2 cellular contexts compared by ENCODE assay signal in the genomic region with DNA sequence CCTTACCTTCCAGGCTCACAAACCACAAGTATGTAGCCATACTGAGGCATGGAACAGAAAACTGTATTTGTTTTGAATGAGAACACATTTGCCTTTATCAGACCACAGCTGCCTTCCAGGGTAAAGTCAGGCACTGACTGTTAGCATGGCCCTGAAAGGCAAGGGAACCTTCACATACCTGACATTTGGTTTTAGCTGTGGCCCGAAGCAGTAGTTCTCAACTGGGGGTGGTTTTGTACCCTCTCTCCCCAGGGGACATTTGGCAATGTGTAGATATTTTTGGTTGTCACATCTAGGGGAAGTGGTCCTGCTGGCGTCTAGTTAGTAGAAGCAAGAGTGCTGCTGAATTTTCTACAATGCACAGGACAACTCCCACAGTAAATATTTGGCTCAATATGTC.
TF ChIP-seq lines count a peak whose summit lies in the region.

No MANE protein-coding gene starts in this region.

TF ChIP-seq in GM12891, 5 proteins besides CTCF, POLR2A, EP300 and RAD21:
- TF ChIP-seq POU2F2 (IDR thresholded peaks at IDR 0.05; ENCODE audit: low read depth, low read length), result peak; percentile 30; the same call in 1 of the 2 replicates
- TF ChIP-seq PAX5 (IDR thresholded peaks at IDR 0.05; ENCODE audit: insufficient read depth, low read length, severe bottlenecking), result no peak
- TF ChIP-seq POLR2AphosphoS5 (IDR thresholded peaks at IDR 0.05; ENCODE audit: low read depth, low read length), result peak; percentile 89
- 0 out of 2 replicates have a peak, but pooled peaks have one; percentile 32 for TF ChIP-seq SPI1 (IDR thresholded peaks at IDR 0.05; ENCODE audit: low read depth, low read length)
- TF ChIP-seq TAF1 (IDR thresholded peaks at IDR 0.05; ENCODE audit: low read depth, low read length), result no peak

TF ChIP-seq in K562, 482 proteins besides CTCF, POLR2A, EP300 and RAD21:
- peak; percentile 44 for TF ChIP-seq E2F8 (IDR thresholded peaks at IDR 0.05; ENCODE audit: low read depth, partially characterized antibody)
- TF ChIP-seq ZNF740 (CRISPR knock-in tag; IDR thresholded peaks at IDR 0.05), result no peak
- no peak for TF ChIP-seq ZNF740 (tag; IDR thresholded peaks at IDR 0.05)
- TF ChIP-seq STAG1 (CRISPR knock-in tag; IDR thresholded peaks at IDR 0.05; ENCODE audit: borderline replicate concordance), result no peak
- TF ChIP-seq BRF2 (IDR thresholded peaks at IDR 0.05; ENCODE audit: borderline replicate concordance, insufficient read depth, insufficient read length), result no peak
- peak in 1 of 2 experiments; percentile 68; a peak in 1 of 4 replicates for TF ChIP-seq ZMIZ1 (IDR thresholded peaks at IDR 0.05; ENCODE audit: low read depth in 2 of 2, low read length in 2 of 2)
- TF ChIP-seq NR3C1 (CRISPR knock-in tag; IDR thresholded peaks at IDR 0.05), result no peak
- no peak for TF ChIP-seq HSF4 (CRISPR knock-in tag; IDR thresholded peaks at IDR 0.05; ENCODE audit: borderline replicate concordance)
- TF ChIP-seq LARP7 (IDR thresholded peaks at IDR 0.05), result no peak
- no peak for TF ChIP-seq ZNF274 (IDR thresholded peaks at IDR 0.05; ENCODE audit: borderline replicate concordance, low read depth, low read length)
- TF ChIP-seq, protein P1, sequence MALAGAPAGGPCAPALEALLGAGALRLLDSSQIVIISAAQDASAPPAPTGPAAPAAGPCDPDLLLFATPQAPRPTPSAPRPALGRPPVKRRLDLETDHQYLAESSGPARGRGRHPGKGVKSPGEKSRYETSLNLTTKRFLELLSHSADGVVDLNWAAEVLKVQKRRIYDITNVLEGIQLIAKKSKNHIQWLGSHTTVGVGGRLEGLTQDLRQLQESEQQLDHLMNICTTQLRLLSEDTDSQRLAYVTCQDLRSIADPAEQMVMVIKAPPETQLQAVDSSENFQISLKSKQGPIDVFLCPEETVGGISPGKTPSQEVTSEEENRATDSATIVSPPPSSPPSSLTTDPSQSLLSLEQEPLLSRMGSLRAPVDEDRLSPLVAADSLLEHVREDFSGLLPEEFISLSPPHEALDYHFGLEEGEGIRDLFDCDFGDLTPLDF (CRISPR knock-in tag; IDR thresholded peaks at IDR 0.05), result no peak
- no peak for TF ChIP-seq ZBTB17 (CRISPR knock-in tag; IDR thresholded peaks at IDR 0.05)
- TF ChIP-seq CHCHD3 (CRISPR knock-in tag; IDR thresholded peaks at IDR 0.05), result no peak
- no peak for TF ChIP-seq MCM2 (IDR thresholded peaks at IDR 0.05; ENCODE audit: low read depth)
- TF ChIP-seq, protein P2, sequence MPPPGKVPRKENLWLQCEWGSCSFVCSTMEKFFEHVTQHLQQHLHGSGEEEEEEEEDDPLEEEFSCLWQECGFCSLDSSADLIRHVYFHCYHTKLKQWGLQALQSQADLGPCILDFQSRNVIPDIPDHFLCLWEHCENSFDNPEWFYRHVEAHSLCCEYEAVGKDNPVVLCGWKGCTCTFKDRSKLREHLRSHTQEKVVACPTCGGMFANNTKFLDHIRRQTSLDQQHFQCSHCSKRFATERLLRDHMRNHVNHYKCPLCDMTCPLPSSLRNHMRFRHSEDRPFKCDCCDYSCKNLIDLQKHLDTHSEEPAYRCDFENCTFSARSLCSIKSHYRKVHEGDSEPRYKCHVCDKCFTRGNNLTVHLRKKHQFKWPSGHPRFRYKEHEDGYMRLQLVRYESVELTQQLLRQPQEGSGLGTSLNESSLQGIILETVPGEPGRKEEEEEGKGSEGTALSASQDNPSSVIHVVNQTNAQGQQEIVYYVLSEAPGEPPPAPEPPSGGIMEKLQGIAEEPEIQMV (tag; conservative IDR thresholded peaks at IDR 0.05; ENCODE audit: low read depth), result no peak
- no peak for TF ChIP-seq RBM17 (IDR thresholded peaks at IDR 0.05; ENCODE audit: borderline replicate concordance, low read depth, low read length)
- no peak for TF ChIP-seq MEF2D (tag; conservative IDR thresholded peaks at IDR 0.05; ENCODE audit: low read depth)
- TF ChIP-seq ZNF133 (CRISPR knock-in tag; IDR thresholded peaks at IDR 0.05), result no peak
- TF ChIP-seq SLC30A9 (CRISPR knock-in tag; IDR thresholded peaks at IDR 0.05), result no peak
- TF ChIP-seq ZNF140 (CRISPR knock-in tag; IDR thresholded peaks at IDR 0.05), result no peak
- peak; percentile 73 for TF ChIP-seq POLR2B (IDR thresholded peaks at IDR 0.05; ENCODE audit: low read depth, partially characterized antibody)
- TF ChIP-seq CBFA2T2 (conservative IDR thresholded peaks at IDR 0.05), result no peak
- TF ChIP-seq GTF2E2 (tag; IDR thresholded peaks at IDR 0.05), result no peak
- peak; percentile 88; the same call in 1 of the 2 replicates for TF ChIP-seq ILF3 (IDR thresholded peaks at IDR 0.05; ENCODE audit: borderline replicate concordance)
- no peak for TF ChIP-seq ZFP30 (CRISPR knock-in tag; IDR thresholded peaks at IDR 0.05; ENCODE audit: borderline replicate concordance)
- no peak for TF ChIP-seq ZNF263 (CRISPR knock-in tag; IDR thresholded peaks at IDR 0.05; ENCODE audit: borderline replicate concordance)
- TF ChIP-seq SUPT5H (IDR thresholded peaks at IDR 0.05), result peak; percentile 28; the same call in 1 of the 2 replicates
- TF ChIP-seq HNRNPL (IDR thresholded peaks at IDR 0.05; ENCODE audit: low read depth, low read length), result no peak
- no peak for TF ChIP-seq NUFIP1 (IDR thresholded peaks at IDR 0.05; ENCODE audit: partially characterized antibody)
- no peak for TF ChIP-seq TAL1 (IDR thresholded peaks at IDR 0.05)
- TF ChIP-seq PTBP1 (IDR thresholded peaks at IDR 0.05; ENCODE audit: low read depth, low read length), result no peak
- no peak for TF ChIP-seq ZNF511 (CRISPR knock-in tag; IDR thresholded peaks at IDR 0.05)
- no peak for TF ChIP-seq ZNF253 (CRISPR knock-in tag; conservative IDR thresholded peaks at IDR 0.05)
- no peak for TF ChIP-seq ZNF75A (CRISPR knock-in tag; IDR thresholded peaks at IDR 0.05)
- no peak for TF ChIP-seq ELF4 (CRISPR knock-in tag; IDR thresholded peaks at IDR 0.05)
- no peak for TF ChIP-seq ZNF830 (CRISPR knock-in tag; IDR thresholded peaks at IDR 0.05)
- 0 out of 2 replicates have a peak, but pooled peaks have one; percentile 22 for TF ChIP-seq TEAD4 (IDR thresholded peaks at IDR 0.05; ENCODE audit: low read length)
- no peak for TF ChIP-seq TEAD4 (CRISPR knock-in tag; IDR thresholded peaks at IDR 0.05; ENCODE audit: borderline replicate concordance)
- TF ChIP-seq U2AF2 (optimal IDR thresholded peaks at IDR 0.05; ENCODE audit: low read depth, low read length), result no peak
